In the genomic region with DNA sequence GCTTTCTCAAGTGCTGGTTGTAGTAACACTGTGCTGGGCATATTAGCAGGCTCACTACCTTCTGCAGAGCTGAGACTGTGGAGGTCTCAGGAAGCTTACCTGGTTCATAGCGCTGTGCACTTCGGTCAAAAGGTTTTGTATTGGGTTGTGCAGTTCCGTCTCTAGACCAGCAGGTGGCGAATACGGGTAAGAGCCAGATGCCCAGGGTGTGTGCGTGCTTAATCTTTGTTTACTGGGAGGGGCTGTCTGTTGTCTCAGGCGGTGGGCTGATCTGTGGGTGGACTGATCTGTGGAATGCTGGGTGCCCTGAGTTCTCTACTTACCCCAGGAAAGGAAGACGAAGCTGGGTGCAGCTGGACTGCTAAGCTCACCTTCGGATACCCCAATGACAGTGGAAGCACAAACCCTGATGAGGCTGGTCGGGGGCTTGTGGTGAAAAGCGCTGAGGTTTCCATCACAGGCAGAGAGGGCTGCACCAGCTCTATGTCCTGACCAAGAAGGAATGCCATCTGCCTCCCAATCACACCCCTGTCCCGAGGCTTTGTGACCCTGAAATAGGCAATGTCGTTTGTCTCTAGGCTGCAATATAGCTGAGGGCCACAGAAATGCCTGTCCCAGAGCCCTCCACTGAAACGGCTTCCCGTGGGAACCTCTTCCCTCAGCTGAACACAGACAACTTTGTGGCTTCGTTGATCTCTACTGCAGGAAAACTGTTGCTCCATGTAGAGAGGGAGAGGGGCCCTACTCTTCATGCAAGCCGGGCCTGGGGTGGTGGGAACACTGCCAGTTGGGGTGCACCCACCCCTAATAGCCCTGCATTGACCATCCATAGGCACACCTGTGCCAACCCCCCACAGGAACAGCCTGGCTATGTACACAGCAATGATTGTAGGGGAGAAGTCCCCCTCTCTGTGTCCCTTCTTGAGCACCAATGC, we compare ENCODE assay signal across 7 cellular contexts. TPM values are rescaled to one million over a fixed set of nuclear protein-coding genes. Genes with fewer than 3 reads are reported as not detected.
A peak's percentile ranks its signal among the peaks of the same experiment; 100 is the strongest.
DNase-seq lines count a peak whose midpoint lies in the region; ATAC-seq, FAIRE-seq and TF ChIP-seq lines count a peak whose summit lies in the region.

No MANE protein-coding gene starts in this region.

- H3K27ac ChIP-seq in kidney (ENCODE audit: low read depth in 2 of 2, low read length in 2 of 2) = no peak overlapping the region

- peak overlapping the region in 1 of 2 donors; percentile 2 for H3K4me3 ChIP-seq in cardiac fibroblast (replicated peaks in 1 of 2; ENCODE audit: low read depth in 2 of 2, low read length in 2 of 2)
- H3K4me3 ChIP-seq in kidney (ENCODE audit: low read length in 2 of 2) = peak overlapping the region; percentile 8 to 40

- no peaks in the 10 kb centered on the region for H3K36me3 ChIP-seq in kidney (ENCODE audit: control insufficient read depth in 1 of 2, insufficient read depth in 2 of 2, low read length in 2 of 2)

- H3K4me3 Mint-ChIP-seq in activated B cell treated with CpG ODN at 0.5 μM for 24 hours = peak overlapping the region; percentile 51

- peak; percentile 84 for DNase-seq in NCI-H2196 treated with DMSO at 0.1 percent for 48 hours (lab: John Stamatoyannopoulos, UW; ENCODE audit: unreplicated experiment)
- DNase-seq in activated B cell treated with CpG ODN at 0.5 μM for 24 hours = peak; percentile 45
- DNase-seq in cardiac fibroblast (ENCODE audit: low read depth in 2 of 2) = peak; percentile 80
- DNase-seq in kidney = peak; percentile 75
- peak; percentile 47 to 57 for DNase-seq in stimulated activated CD4-positive, alpha-beta T cell treated with anti-CD3 and anti-CD28 coated beads, Interleukin-15, amount 100 ng/mL, for 48 hours (ENCODE audit: low read depth in 2 of 2)

- intact Hi-C loops in activated B cell treated with CpG ODN at 0.5 μM for 24 hours (cut with micrococcal nuclease) = loop anchor here (1.0 to 2.0 kb wide), 7 partner anchors 20 to 282 kb away; a partner anchor contains a TSS
- intact Hi-C loops in kidney (cut with DNase I) = no loop called here

- POLR2A ChIA-PET in activated B cell treated with CpG ODN at 0.5 μM for 24 hours (lab: Charles Lee) = interaction anchor here (0.5 to 5.9 kb wide), 10 partner anchors 11 to 649 kb away, joined by 3 to 71 read pairs (median 5); a partner anchor contains a TSS

- H3K27me3 Mint-ChIP-seq in activated B cell treated with CpG ODN at 0.5 μM for 24 hours = no peaks in the 10 kb centered on the region

- H3K9ac ChIP-seq in kidney (ENCODE audit: low read length in 2 of 2) = no peak overlapping the region

- H3K4me1 ChIP-seq in kidney (ENCODE audit: control insufficient read depth in 1 of 2, insufficient read depth in 1 of 2, low read depth in 1 of 2, low read length in 2 of 2) = peaks cover 0 to 4% of the 10 kb centered on the region in 2 donors

- ATAC-seq in GM18498 (IDR thresholded peaks at IDR 0.05; ENCODE audit: unreplicated experiment) (peak; percentile 82), HG03045 (IDR thresholded peaks at IDR 0.05; ENCODE audit: unreplicated experiment) (peak; percentile 75), activated B cell treated with CpG ODN at 0.5 μM for 24 hours (ENCODE audit: low read depth) (peak; percentile 99)

- peak overlapping the region; percentile 54 for H3K27ac Mint-ChIP-seq in activated B cell treated with CpG ODN at 0.5 μM for 24 hours

- no peak for FAIRE-seq in kidney (lab: Jason Lieb, UNC)

- H3K9me3 Mint-ChIP-seq in activated B cell treated with CpG ODN at 0.5 μM for 24 hours = no peaks in the 10 kb centered on the region

- CTCF ChIA-PET in activated B cell treated with CpG ODN at 0.5 μM for 24 hours (lab: Charles Lee) = interaction anchor here (0.6 to 3.7 kb wide), 37 partner anchors 10 to 322 kb away, joined by 3 to 52 read pairs (median 5); a partner anchor contains a TSS

- peaks cover 19% of the 10 kb centered on the region for H3K4me1 Mint-ChIP-seq in activated B cell treated with CpG ODN at 0.5 μM for 24 hours

- TF ChIP-seq CTCF in activated B cell treated with CpG ODN at 0.5 μM for 24 hours (IDR thresholded peaks at IDR 0.05) (no peak), cardiac fibroblast (IDR thresholded peaks at IDR 0.05; ENCODE audit: low read depth, low read length) (peak; percentile 94), kidney (IDR thresholded peaks at IDR 0.05; ENCODE audit: borderline replicate concordance, extremely low read depth, insufficient read depth) (peak; percentile 95)

- no peaks in the 10 kb centered on the region for H3K36me3 Mint-ChIP-seq in activated B cell treated with CpG ODN at 0.5 μM for 24 hours (ENCODE audit: low read depth)

- no peaks in the 10 kb centered on the region for H3K9me3 ChIP-seq in kidney (ENCODE audit: control insufficient read depth in 1 of 2, low read length in 2 of 2)

RNA-seq across cellular contexts. Expression of a gene that starts 45.9 kb away (rescaled TPM):
- total RNA-seq in activated B cell treated with CpG ODN at 0.5 μM for 24 hours (21.3 and 22.5 TPM in 2 replicates), kidney (14.8 TPM)
- polyA plus RNA-seq in kidney (ENCODE audit: insufficient read depth, low read depth, low replicate concordance) = 4.1 TPM
